In the genomic region with DNA sequence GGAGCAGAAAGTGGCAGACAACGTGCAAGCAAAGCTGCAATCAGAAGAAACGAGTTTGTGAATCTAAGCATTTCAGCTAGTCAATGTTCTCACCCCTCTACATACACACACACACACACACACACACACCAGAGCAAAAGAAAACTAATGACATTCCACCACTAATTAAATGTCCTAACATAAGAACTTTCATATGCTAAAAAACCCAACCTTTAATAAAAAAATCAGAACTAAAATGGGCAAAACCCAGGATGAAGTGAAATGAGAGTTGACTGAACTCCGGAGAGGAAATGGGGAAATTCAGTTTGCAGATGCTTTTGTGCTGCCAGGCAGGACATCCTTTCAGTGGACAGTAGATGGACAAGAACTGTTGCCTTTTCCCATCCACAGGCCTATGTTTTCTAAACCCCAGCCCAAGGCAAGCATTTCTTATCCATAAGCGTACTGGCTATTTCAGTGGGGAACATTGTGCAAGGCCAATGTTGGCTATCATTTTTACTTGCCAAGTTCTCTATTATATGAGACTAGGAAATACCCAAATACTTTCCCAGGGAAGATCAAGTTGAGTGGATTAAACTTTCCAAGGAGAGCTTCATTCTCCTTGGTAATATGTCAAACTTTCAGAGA, we compare ENCODE assay signal across 8 cellular contexts. TPM values are rescaled to one million over a fixed set of nuclear protein-coding genes. Genes with fewer than 3 reads are reported as not detected.
DNase-seq lines count a peak whose midpoint lies in the region; ATAC-seq, FAIRE-seq and TF ChIP-seq lines count a peak whose summit lies in the region.
"Had no signal": no experiment of that assay in that cellular context is flagged by ENCODE, and none has a peak within 500 bp of the region (broad histone marks: within the 10 kb centered on the region; RNA-seq: fewer than 3 reads in every experiment).

No MANE protein-coding gene starts in this region.

- no peaks in the 10 kb centered on the region for H3K9me2 ChIP-seq in PC-3 (replicated peaks; ENCODE audit: low read length)

- no peak for FAIRE-seq in endothelial cell of umbilical vein (lab: Jason Lieb, UNC)

- peak overlapping the region; percentile 22; the same call in 1 of the 2 replicates for H2AFZ ChIP-seq in PC-3 (ENCODE audit: low read length)
- no peak overlapping the region for H2AFZ ChIP-seq in endothelial cell of umbilical vein (ENCODE audit: low read depth, low read length)

- H4K20me1 ChIP-seq in PC-3 (ENCODE audit: low read length) (no peaks in the 10 kb centered on the region), endothelial cell of umbilical vein (replicated peaks; ENCODE audit: control insufficient read depth, extremely low read depth, insufficient read depth, low read length) (no peaks in the 10 kb centered on the region)

- H3K36me3 ChIP-seq in PC-3 (ENCODE audit: low read depth, low read length) (peaks cover 24% of the 10 kb centered on the region), endothelial cell of umbilical vein (ENCODE audit: control insufficient read depth in 2 of 2, extremely low read depth in 1 of 2, insufficient read depth in 2 of 2, low read length in 2 of 2) (no peaks in the 10 kb centered on the region), upper lobe of right lung (no peaks in the 10 kb centered on the region)

- peaks cover 5% of the 10 kb centered on the region for H3F3A ChIP-seq in PC-3 (ENCODE audit: low read length, unreplicated experiment)

- DNase-seq in PC-3 (no peak), endothelial cell of umbilical vein (ENCODE audit: low read depth, low spot score) (no peak), midbrain (lab: John Stamatoyannopoulos, UW) (peak; percentile 44), upper lobe of right lung (no peak)

- peaks cover 44% of the 10 kb centered on the region for H3K4me1 ChIP-seq in PC-3 (ENCODE audit: insufficient read depth, low read length)
- H3K4me1 ChIP-seq in endothelial cell of umbilical vein (ENCODE audit: control insufficient read depth, extremely low read depth, insufficient read depth, low read length), result peaks cover 34% of the 10 kb centered on the region
- H3K4me1 ChIP-seq in upper lobe of right lung, result peaks cover 35% of the 10 kb centered on the region

- peak overlapping the region; percentile 91 for H3K27ac ChIP-seq in PC-3 (ENCODE audit: low read length)
- H3K27ac ChIP-seq in endothelial cell of umbilical vein (ENCODE audit: insufficient read depth, low read depth, low read length), result peak overlapping the region; percentile 73
- H3K27ac ChIP-seq in upper lobe of right lung, result peak overlapping the region; percentile 61

- H3K9ac ChIP-seq in PC-3 (ENCODE audit: low read length) (peak overlapping the region; percentile 73), endothelial cell of umbilical vein (replicated peaks; ENCODE audit: extremely low read depth, insufficient read depth, low read length) (peak overlapping the region; percentile 61)

- no peak for TF ChIP-seq POLR2A in endothelial cell of umbilical vein (IDR thresholded peaks at IDR 0.05; ENCODE audit: low read depth, low read length)

- ATAC-seq in PC-3 (no peak), upper lobe of right lung (no peak), GM19351 (IDR thresholded peaks at IDR 0.05; ENCODE audit: unreplicated experiment) (no peak), GM21390 (IDR thresholded peaks at IDR 0.05; ENCODE audit: unreplicated experiment) (no peak)
- no peak for ATAC-seq in stimulated activated memory B cell treated with anti-CD40 and anti-IgM and Interleukin-4, amounts not matched to agents 10 μg/mL and 1 μg/mL and 100 μg/mL, for 72 hours
- ATAC-seq: T-cell had no signal

- BruUV-seq in PC-3 (replicated peaks; lab: Mats Ljungman, UMichigan) (no TSS peak), endothelial cell of umbilical vein (replicated peaks; lab: Mats Ljungman, UMichigan) (TSS peak; percentile 47)

- H3K4me3 ChIP-seq in PC-3 (ENCODE audit: low read length) (peak overlapping the region; percentile 31; the same call in 1 of the 2 replicates), endothelial cell of umbilical vein (replicated peaks in 1 of 3; ENCODE audit: insufficient read depth in 1 of 3, low read depth in 1 of 3, low read length in 3 of 3) (no peak overlapping the region), upper lobe of right lung (no peak overlapping the region)

- no peak overlapping the region for H3K27ac Mint-ChIP-seq in stimulated activated memory B cell treated with anti-CD40 and anti-IgM and Interleukin-4, amounts not matched to agents 10 μg/mL and 1 μg/mL and 100 μg/mL, for 72 hours
- H3K27ac Mint-ChIP-seq: T-cell had no signal

- no peaks in the 10 kb centered on the region for H3K36me3 Mint-ChIP-seq in stimulated activated memory B cell treated with anti-CD40 and anti-IgM and Interleukin-4, amounts not matched to agents 10 μg/mL and 1 μg/mL and 100 μg/mL, for 72 hours
- H3K36me3 Mint-ChIP-seq: T-cell had no signal

- peaks cover 19% of the 10 kb centered on the region for H3K9me3 Mint-ChIP-seq in stimulated activated memory B cell treated with anti-CD40 and anti-IgM and Interleukin-4, amounts not matched to agents 10 μg/mL and 1 μg/mL and 100 μg/mL, for 72 hours

- H3K9me3 ChIP-seq in PC-3 (ENCODE audit: low read length), result peaks cover 24% of the 10 kb centered on the region
- H3K9me3 ChIP-seq in endothelial cell of umbilical vein (replicated peaks; ENCODE audit: control insufficient read depth, insufficient read depth, low read length), result no peaks in the 10 kb centered on the region
- H3K9me3 ChIP-seq in upper lobe of right lung, result no peaks in the 10 kb centered on the region

- POLR2A ChIA-PET in PC-3 (lab: Charles Lee; ENCODE audit: unreplicated experiment) (no interaction called here), endothelial cell of umbilical vein (lab: Charles Lee) (interaction anchor here (0.9 kb wide), 1 partner anchor 104 kb away, joined by 3 read pairs; no protein-coding TSS in a partner anchor)

- H3K27me3 Mint-ChIP-seq in stimulated activated memory B cell treated with anti-CD40 and anti-IgM and Interleukin-4, amounts not matched to agents 10 μg/mL and 1 μg/mL and 100 μg/mL, for 72 hours, result no peaks in the 10 kb centered on the region

- TF ChIP-seq CTCF in PC-3 (conservative IDR thresholded peaks at IDR 0.05; ENCODE audit: low read depth, low read length), result no peak; the same call in 1 of the 2 replicates
- TF ChIP-seq CTCF in endothelial cell of umbilical vein (IDR thresholded peaks at IDR 0.05; ENCODE audit: extremely low read depth in 1 of 2, insufficient read depth in 1 of 2, low read depth in 1 of 2, low read length in 2 of 2), result no peak
- TF ChIP-seq CTCF in upper lobe of right lung (IDR thresholded peaks at IDR 0.05), result no peak

- no peaks in the 10 kb centered on the region for H3K27me3 ChIP-seq in PC-3 (ENCODE audit: low read length)
- no peaks in the 10 kb centered on the region for H3K27me3 ChIP-seq in endothelial cell of umbilical vein (ENCODE audit: control insufficient read depth in 2 of 2, insufficient read depth in 2 of 2, low read length in 2 of 2)
- no peaks in the 10 kb centered on the region for H3K27me3 ChIP-seq in upper lobe of right lung

- H3K4me1 Mint-ChIP-seq in stimulated activated memory B cell treated with anti-CD40 and anti-IgM and Interleukin-4, amounts not matched to agents 10 μg/mL and 1 μg/mL and 100 μg/mL, for 72 hours, result peaks cover 21% of the 10 kb centered on the region

- dilution Hi-C loops in endothelial cell of umbilical vein (cut with MboI; ENCODE audit: extremely low pct_ligation_motif_present, low sequenced_read_pairs), result no loop called here

- CTCF ChIA-PET in PC-3 (lab: Charles Lee), result interaction anchor here (0.7 to 2.0 kb wide), 4 partner anchors 10 to 208 kb away, joined by 3 to 13 read pairs (median 6); no protein-coding TSS in a partner anchor
- CTCF ChIA-PET in endothelial cell of umbilical vein (lab: Charles Lee), result interaction anchor here (0.6 to 7.2 kb wide), 35 partner anchors 8 to 266 kb away, joined by 3 to 98 read pairs (median 6); partner anchors contain the start of gene NAA20

- no peaks in the 10 kb centered on the region for H3K9me1 ChIP-seq in endothelial cell of umbilical vein (replicated peaks; ENCODE audit: control insufficient read depth, extremely low read depth, insufficient read depth, low read length)

- intact Hi-C loops in PC-3 (cut with micrococcal nuclease), result loop anchor here (1.0 to 2.0 kb wide), 3 partner anchors 50 to 230 kb away; no protein-coding TSS in a partner anchor
- intact Hi-C loops in endothelial cell of umbilical vein (cut with micrococcal nuclease), result loop anchor here (1.0 to 2.0 kb wide), 6 partner anchors 26 to 210 kb away; partner anchors contain the start of gene RIN2
- intact Hi-C loops in upper lobe of right lung (cut with DNase I), result loop anchor here (10.0 kb wide), 1 partner anchor 210 kb away; no protein-coding TSS in a partner anchor

- no peaks in the 10 kb centered on the region for H3K79me2 ChIP-seq in PC-3 (ENCODE audit: low read length)
- no peaks in the 10 kb centered on the region for H3K79me2 ChIP-seq in endothelial cell of umbilical vein (ENCODE audit: control insufficient read depth, insufficient read depth, low read length)

- H3K4me2 ChIP-seq in PC-3 (ENCODE audit: low read length), result peak overlapping the region; percentile 79
- peak overlapping the region; percentile 4 for H3K4me2 ChIP-seq in endothelial cell of umbilical vein (ENCODE audit: insufficient read depth, low read length)

- no peak overlapping the region for H3K4me3 Mint-ChIP-seq in stimulated activated memory B cell treated with anti-CD40 and anti-IgM and Interleukin-4, amounts not matched to agents 10 μg/mL and 1 μg/mL and 100 μg/mL, for 72 hours
- H3K4me3 Mint-ChIP-seq: T-cell had no signal

TF ChIP-seq in endothelial cell of umbilical vein, 7 proteins besides CTCF, POLR2A, EP300 and RAD21:
- TF ChIP-seq EZH2 (IDR thresholded peaks at IDR 0.05; ENCODE audit: borderline replicate concordance, low read depth, low read length, severe bottlenecking), result no peak
- TF ChIP-seq MYC (IDR thresholded peaks at IDR 0.05; ENCODE audit: low read depth, low read length), result no peak
- TF ChIP-seq POLR2AphosphoS5 (IDR thresholded peaks at IDR 0.05; ENCODE audit: insufficient read depth, low read depth, low read length), result no peak
- no peak for TF ChIP-seq FOS (IDR thresholded peaks at IDR 0.05; ENCODE audit: borderline replicate concordance, insufficient read depth, low read length)
- TF ChIP-seq, protein P1, sequence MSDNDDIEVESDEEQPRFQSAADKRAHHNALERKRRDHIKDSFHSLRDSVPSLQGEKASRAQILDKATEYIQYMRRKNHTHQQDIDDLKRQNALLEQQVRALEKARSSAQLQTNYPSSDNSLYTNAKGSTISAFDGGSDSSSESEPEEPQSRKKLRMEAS (IDR thresholded peaks at IDR 0.05; ENCODE audit: insufficient read depth, insufficient read length), result no peak
TF ChIP-seq in endothelial cell of umbilical vein: peak in this region for 0.

RNA-seq across cellular contexts. Expression of gene RIN2, which starts 27.2 kb away (rescaled TPM):
- 64.3 and 69.8 TPM in 2 replicates for total RNA-seq in PC-3 (2014; rRNA removed)
- total RNA-seq in endothelial cell of umbilical vein, result 98.5 and 119 TPM in 2 replicates
- polyA plus RNA-seq in endothelial cell of umbilical vein, result 18.0 and 22.6 TPM in 2 replicates
- polyA plus RNA-seq in endothelial cell of umbilical vein (2011; cell fraction: cytosol; rRNA removed), result 26.4 and 28.1 TPM in 2 replicates
- polyA plus RNA-seq in endothelial cell of umbilical vein (2011; cell fraction: nucleus; rRNA removed), result 78.0 and 79.9 TPM in 2 replicates
- 44.9 and 47.0 TPM in 2 replicates for polyA plus RNA-seq in endothelial cell of umbilical vein (2012)
- polyA minus RNA-seq in endothelial cell of umbilical vein, result 121 and 149 TPM in 2 replicates
- polyA minus RNA-seq in endothelial cell of umbilical vein (2011; cell fraction: cytosol; rRNA and poly(A)+ RNA removed), result 9.7 TPM
- 186 and 192 TPM in 2 replicates for polyA minus RNA-seq in endothelial cell of umbilical vein (2011; cell fraction: nucleus; rRNA and poly(A)+ RNA removed)
- 116 TPM for total RNA-seq in upper lobe of right lung
